Comparison of ENCODE assay signal across 1 cellular context in genomic region chr4:55546633-55547460, GRCh38.
TF ChIP-seq lines count a peak whose summit lies in the region.

TSS of gene CLOCK (minus strand) at chr4:55546909. CDS start at chr4:55482785, 64,124 bp downstream.

TF ChIP-seq in H1, 55 proteins besides CTCF, POLR2A, EP300 and RAD21 (continued from another document):
- TF ChIP-seq, protein P1, sequence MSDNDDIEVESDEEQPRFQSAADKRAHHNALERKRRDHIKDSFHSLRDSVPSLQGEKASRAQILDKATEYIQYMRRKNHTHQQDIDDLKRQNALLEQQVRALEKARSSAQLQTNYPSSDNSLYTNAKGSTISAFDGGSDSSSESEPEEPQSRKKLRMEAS (IDR thresholded peaks at IDR 0.05) = peak; percentile 33; the same call in 1 of the 2 replicates
- TF ChIP-seq SP4 (IDR thresholded peaks at IDR 0.05; ENCODE audit: low read length) = no peak
- TF ChIP-seq TBP (IDR thresholded peaks at IDR 0.05; ENCODE audit: low read depth, low read length) = peak; percentile 29; the same call in 1 of the 2 replicates
- TF ChIP-seq KDM4A (IDR thresholded peaks at IDR 0.05; ENCODE audit: low read depth, low read length, severe bottlenecking) = no peak
- peak; percentile 26; the same call in 1 of the 2 replicates for TF ChIP-seq RBBP5 (IDR thresholded peaks at IDR 0.05; ENCODE audit: borderline replicate concordance, low read depth, low read length)
- no peak for TF ChIP-seq CTBP2 (IDR thresholded peaks at IDR 0.05; ENCODE audit: borderline replicate concordance, insufficient read depth, insufficient read length, low read length)
- TF ChIP-seq CREB1 (IDR thresholded peaks at IDR 0.05) = peak; percentile 77
- no peak for TF ChIP-seq YY1 (IDR thresholded peaks at IDR 0.05; ENCODE audit: low read depth, low read length)
- TF ChIP-seq PHF8 (conservative IDR thresholded peaks at IDR 0.05; ENCODE audit: low read depth, low read length) = peak; percentile 65
- TF ChIP-seq SP2 (IDR thresholded peaks at IDR 0.05; ENCODE audit: low read length) = no peak
- TF ChIP-seq TAF7 (optimal IDR thresholded peaks at IDR 0.05; ENCODE audit: borderline replicate concordance, low read depth, low read length) = peak; percentile 76
- TF ChIP-seq SRF (IDR thresholded peaks at IDR 0.05; ENCODE audit: low read depth, low read length) = no peak
- TF ChIP-seq NRF1 (IDR thresholded peaks at IDR 0.05; ENCODE audit: low read depth, low read length) = peak; percentile 53
- no peak for TF ChIP-seq NANOG (IDR thresholded peaks at IDR 0.05; ENCODE audit: insufficient read depth, low read depth, low read length, poor library complexity, severe bottlenecking)
- no peak for TF ChIP-seq USF2 (IDR thresholded peaks at IDR 0.05; ENCODE audit: low read length)
- TF ChIP-seq TAF1 (IDR thresholded peaks at IDR 0.05; ENCODE audit: low read depth, low read length) = peak; percentile 19
- 0 out of 4 replicates have a peak, but pooled peaks of 1 of the 2 experiments have one; percentile 19 for TF ChIP-seq SIN3A (conservative IDR thresholded peaks at IDR 0.05 in 1 of 2, IDR thresholded peaks at IDR 0.05 in 1 of 2; ENCODE audit: low read depth in 1 of 2, low read length in 2 of 2)
